Comparison of ENCODE assay signal across 13 cellular contexts in the genomic region with DNA sequence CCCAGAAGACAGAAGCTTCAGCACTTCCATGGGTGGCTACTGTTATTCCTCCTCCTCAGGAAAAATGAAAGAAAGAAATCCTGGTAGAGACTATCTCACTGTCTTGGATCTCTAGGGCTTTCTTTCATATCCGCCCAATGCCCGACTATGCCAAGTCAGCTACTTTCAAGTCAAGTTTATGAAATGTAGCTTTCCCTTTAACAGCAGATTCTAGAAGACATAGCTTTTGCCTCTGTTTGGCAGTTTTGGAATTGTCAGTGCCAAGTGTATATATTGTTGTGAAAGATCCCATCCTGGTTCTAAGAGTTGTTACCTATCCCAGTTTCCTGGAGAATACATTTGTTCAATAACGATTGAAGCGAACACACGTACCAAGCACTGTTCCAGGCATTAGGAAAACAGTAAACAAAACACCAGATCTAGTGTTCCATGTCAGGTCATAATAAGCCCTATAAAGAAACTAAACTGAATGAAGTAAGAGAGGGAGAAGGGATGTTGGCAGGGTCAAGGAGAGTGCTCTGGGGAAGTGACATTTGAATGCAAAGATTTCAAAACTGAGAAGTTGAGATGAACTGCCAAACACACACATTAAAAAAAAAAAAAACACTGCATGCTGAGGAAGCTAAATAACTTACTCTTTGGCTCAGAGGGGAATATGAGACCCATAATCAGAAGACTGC. TPM values are rescaled to one million over a fixed set of nuclear protein-coding genes. Genes with fewer than 3 reads are reported as not detected.
A peak's percentile ranks its signal among the peaks of the same experiment; 100 is the strongest.
DNase-seq lines count a peak whose midpoint lies in the region; ATAC-seq and TF ChIP-seq lines count a peak whose summit lies in the region.
"Had no signal": no experiment of that assay in that cellular context is flagged by ENCODE, and none has a peak within 500 bp of the region (broad histone marks: within the 10 kb centered on the region; RNA-seq: fewer than 3 reads in every experiment).

No MANE protein-coding gene starts in this region.

- TF ChIP-seq CTCF in left ventricle myocardium inferior (IDR thresholded peaks at IDR 0.05; ENCODE audit: borderline replicate concordance) (no peak), transverse colon (IDR thresholded peaks at IDR 0.05) (no peak), WERI-Rb-1 (IDR thresholded peaks at IDR 0.05; ENCODE audit: low read depth, low read length) (no peak)

- peaks cover 1% of the 10 kb centered on the region for H3K9me3 Mint-ChIP-seq in activated T-cell treated with anti-CD3 and anti-CD28 coated beads, Interleukin-2, amount 50 U/mL, for 24 hours

- H3K36me3 ChIP-seq in left ventricle myocardium inferior (no peaks in the 10 kb centered on the region), transverse colon (no peaks in the 10 kb centered on the region), WERI-Rb-1 (no peaks in the 10 kb centered on the region)
- H3K36me3 ChIP-seq: ovary had no signal

- H3K27me3 ChIP-seq in left ventricle myocardium inferior (ENCODE audit: low read depth) (peaks cover 15% of the 10 kb centered on the region), transverse colon (no peaks in the 10 kb centered on the region), WERI-Rb-1 (ENCODE audit: insufficient read depth, low read depth, severe bottlenecking) (no peaks in the 10 kb centered on the region)
- H3K27me3 ChIP-seq: ovary had no signal

- H3K4me1 ChIP-seq in left ventricle myocardium inferior = no peaks in the 10 kb centered on the region
- peaks cover 0 to 5% (median 0%) of the 10 kb centered on the region in 4 donors for H3K4me1 ChIP-seq in transverse colon

- H3K27ac Mint-ChIP-seq in activated T-cell treated with anti-CD3 and anti-CD28 coated beads, Interleukin-2, amount 50 U/mL, for 24 hours = no peak overlapping the region

- WGBS in transverse colon (ENCODE audit: low coverage in 1 of 2), 2 donors = 52 to 77% methylated on average over 5 of the region's 5 CpGs

- DNase-seq in activated T-cell treated with anti-CD3 and anti-CD28 coated beads, Interleukin-2, amount 50 U/mL, for 24 hours = no peak
- DNase-seq in activated T-cell treated with anti-CD3 and anti-CD28 coated beads, Interleukin-2, amount 50 U/mL, for 1 hour = no peak
- no peak for DNase-seq in left ventricle myocardium inferior
- no peak for DNase-seq in transverse colon
- no peak for DNase-seq in cortex of kidney (lab: John Stamatoyannopoulos, UW)
- DNase-seq in WERI-Rb-1 = no peak
- DNase-seq: activated CD4-positive, alpha-beta T cell treated with anti-CD3 and anti-CD28 coated beads, Interleukin-2, amount 50 U/mL, for 1 hour; NCI-H2029; ovary had no signal

- H3K27me3 Mint-ChIP-seq in activated T-cell treated with anti-CD3 and anti-CD28 coated beads, Interleukin-2, amount 50 U/mL, for 24 hours = peaks cover 29% of the 10 kb centered on the region

- H3K4me1 Mint-ChIP-seq in activated T-cell treated with anti-CD3 and anti-CD28 coated beads, Interleukin-2, amount 50 U/mL, for 24 hours (ENCODE audit: low read depth) = peaks cover 17% of the 10 kb centered on the region

- no peak for TF ChIP-seq POLR2A in transverse colon (IDR thresholded peaks at IDR 0.05)

- H3K36me3 Mint-ChIP-seq in activated T-cell treated with anti-CD3 and anti-CD28 coated beads, Interleukin-2, amount 50 U/mL, for 24 hours (ENCODE audit: low read depth) = no peaks in the 10 kb centered on the region

- intact Hi-C loops in left ventricle myocardium inferior (cut with micrococcal nuclease) (no loop called here), transverse colon (cut with DNase I; ENCODE audit: low total_unique reads) (no loop called here)

- H3K4me3 ChIP-seq in left ventricle myocardium inferior = peak overlapping the region; percentile 34
- H3K4me3 ChIP-seq in transverse colon = peak overlapping the region in 1 of 4 donors; percentile 24
- H3K4me3 ChIP-seq in WERI-Rb-1 (ENCODE audit: low read depth, low read length) = no peak overlapping the region
- H3K4me3 ChIP-seq: ovary had no signal

- H3K9me3 ChIP-seq in left ventricle myocardium inferior (replicated peaks) (no peaks in the 10 kb centered on the region), transverse colon (no peaks in the 10 kb centered on the region), WERI-Rb-1 (ENCODE audit: severe bottlenecking) (no peaks in the 10 kb centered on the region)
- H3K9me3 ChIP-seq: ovary had no signal

- in situ Hi-C loops in transverse colon (cut with MboI; ENCODE audit: low pct_ligation_motif_present in 1 of 4, low pct_unique_long_range_greater_than_20kb in 1 of 4, low sequenced_read_pairs in 3 of 4) = loop anchor here in 1 of 4 donors (25.0 kb wide), 1 partner anchor 1098 kb away; no protein-coding TSS in a partner anchor

- no peak overlapping the region for H3K27ac ChIP-seq in left ventricle myocardium inferior (replicated peaks)
- H3K27ac ChIP-seq in transverse colon = peak overlapping the region in 3 of 4 donors; percentile 9 to 23 (median 12)
- no peak overlapping the region for H3K27ac ChIP-seq in WERI-Rb-1
- H3K27ac ChIP-seq: ovary had no signal

- peak overlapping the region; percentile 12 for H3K4me3 Mint-ChIP-seq in activated T-cell treated with anti-CD3 and anti-CD28 coated beads, Interleukin-2, amount 50 U/mL, for 24 hours

- no peak for TF ChIP-seq EP300 in transverse colon (IDR thresholded peaks at IDR 0.05; ENCODE audit: low read depth)

- ATAC-seq in HG03457 (IDR thresholded peaks at IDR 0.05; ENCODE audit: unreplicated experiment) = peak; percentile 9
- no peak for ATAC-seq in HG02884 (IDR thresholded peaks at IDR 0.05; ENCODE audit: unreplicated experiment)

RNA-seq across cellular contexts. Expression of a gene that starts 14.5 kb away (rescaled TPM):
- 6.2 TPM for total RNA-seq in left ventricle myocardium inferior
- not detected for total RNA-seq in transverse colon
- total RNA-seq: dermis microvascular lymphatic vessel endothelial cell had no signal

RNA-seq across cellular contexts. Expression of a gene that starts 22.0 kb away (rescaled TPM):
- total RNA-seq in left ventricle myocardium inferior (not detected), transverse colon (not detected)
- total RNA-seq: dermis microvascular lymphatic vessel endothelial cell, ovary, subcutaneous adipose tissue had no signal

RNA-seq across cellular contexts. Expression of a gene that starts 52.3 kb away (rescaled TPM):
- 6.9 TPM for total RNA-seq in left ventricle myocardium inferior
- total RNA-seq in transverse colon = 1,000 to 10,000 TPM in 1 of 4 donors, 100 to 1,000 TPM in 1, 10 to 100 TPM in 2; 38.2 to 1,497 (median 176) TPM
- total RNA-seq: dermis microvascular lymphatic vessel endothelial cell had no signal

Comparison
In these comparisons a context has a peak if more than half of its experiments do, and no peak if none do; other contexts are left out.
1. H3K27ac ChIP-seq: peak in transverse colon (3 of 4); none in left ventricle myocardium inferior (single experiment) and WERI-Rb-1 (single experiment).